Comparison of ENCODE assay signal across 1 cellular context in genomic region chr4:4824232-4824631, GRCh38.
TF ChIP-seq lines count a peak whose summit lies in the region.

No MANE protein-coding gene starts in this region.

TF ChIP-seq in HepG2, 621 proteins besides CTCF, POLR2A, EP300 and RAD21 (continued from another document):
- TF ChIP-seq ZNF407 (CRISPR knock-in tag; IDR thresholded peaks at IDR 0.05; ENCODE audit: not compliant biosample characterization) = no peak
- TF ChIP-seq TEAD3 (CRISPR knock-in tag; optimal IDR thresholded peaks at IDR 0.05; ENCODE audit: borderline replicate concordance) = peak; percentile 61
- TF ChIP-seq MAX (IDR thresholded peaks at IDR 0.05) = no peak
- TF ChIP-seq LCORL (IDR thresholded peaks at IDR 0.05) = no peak
- TF ChIP-seq LCORL (CRISPR knock-in tag; IDR thresholded peaks at IDR 0.05) = 0 out of 2 replicates have a peak, but pooled peaks have one; percentile 18
- no peak for TF ChIP-seq GATAD1 (CRISPR knock-in tag; IDR thresholded peaks at IDR 0.05)
- peak; percentile 78 for TF ChIP-seq ZNF644 (CRISPR knock-in tag; IDR thresholded peaks at IDR 0.05; ENCODE audit: low read depth)
